20 cellular contexts compared by ENCODE assay signal in the genomic region with DNA sequence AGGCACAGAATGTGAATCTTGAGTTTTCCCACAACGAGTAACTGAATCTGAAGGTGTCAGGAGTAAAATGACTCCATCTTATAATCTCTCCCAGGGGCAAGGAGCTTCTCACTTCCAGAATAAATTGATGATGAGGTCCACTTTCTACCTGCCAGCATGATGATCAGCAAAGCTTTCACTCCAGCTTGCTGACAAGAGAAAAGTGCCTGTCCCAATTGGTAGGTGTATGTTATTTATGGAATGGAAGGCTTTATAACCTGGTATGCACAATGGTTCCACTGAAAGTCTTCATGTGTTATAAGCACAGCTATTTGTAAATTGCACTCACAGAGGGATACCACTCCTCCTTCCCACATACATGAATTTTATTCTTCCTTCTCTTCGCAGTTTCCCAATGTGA.
DNase-seq lines count a peak whose midpoint lies in the region; ATAC-seq, FAIRE-seq and TF ChIP-seq lines count a peak whose summit lies in the region.
"Had no signal": no experiment of that assay in that cellular context is flagged by ENCODE, and none has a peak within 500 bp of the region (broad histone marks: within the 10 kb centered on the region; RNA-seq: fewer than 3 reads in every experiment).

No MANE protein-coding gene starts in this region.

- H3K27me3 ChIP-seq in neural cell (ENCODE audit: insufficient read depth, low read depth, low read length), result no peaks in the 10 kb centered on the region
- H3K27me3 ChIP-seq in trophoblast cell (ENCODE audit: insufficient read depth, low read length), result no peaks in the 10 kb centered on the region
- H3K27me3 ChIP-seq: BLaER1 treated with 17β-estradiol and CSF1 and Interleukin-3, amounts not matched to agents 10 nM and 100 nM had no signal

- peaks cover 3% of the 10 kb centered on the region for H3K79me1 ChIP-seq in trophoblast cell (ENCODE audit: low read length)

- H3K27ac ChIP-seq in neural cell (ENCODE audit: low read length) (no peak overlapping the region), trophoblast cell (ENCODE audit: low read depth, low read length) (no peak overlapping the region)
- H3K27ac ChIP-seq: 22Rv1; A549; BLaER1 treated with 17β-estradiol and CSF1 and Interleukin-3, amounts not matched to agents 10 nM and 100 nM; C4-2B had no signal

- H2AK5ac ChIP-seq in trophoblast cell (ENCODE audit: low read length), result no peak overlapping the region

- H3K9me3 ChIP-seq in neural cell (ENCODE audit: low read length) (no peaks in the 10 kb centered on the region), trophoblast cell (ENCODE audit: insufficient read depth, low read depth, low read length) (no peaks in the 10 kb centered on the region)
- H3K9me3 ChIP-seq: A549; BLaER1 treated with 17β-estradiol and CSF1 and Interleukin-3, amounts not matched to agents 10 nM and 100 nM; Caco-2 had no signal

- WGBS in trophoblast cell (ENCODE audit: extremely low coverage, insufficient coverage, insufficient read length), result no CpG with 5 or more reads among the region's 2 CpGs

- H4K20me1 ChIP-seq in neural cell (ENCODE audit: insufficient read depth), result no peaks in the 10 kb centered on the region
- H4K20me1 ChIP-seq: BLaER1 treated with 17β-estradiol and CSF1 and Interleukin-3, amounts not matched to agents 10 nM and 100 nM had no signal

- DNase-seq in H54 (ENCODE audit: insufficient read length, low spot score) (no peak), trophoblast cell (no peak), NCI-H1105 treated with DMSO at 0.1 percent for 48 hours (lab: John Stamatoyannopoulos, UW) (no peak)
- DNase-seq: AML-193; Caco-2; Calu3; CD4-positive, alpha-beta T cell; CD8-positive, alpha-beta T cell; DMS79 treated with DMSO at 0.1 percent for 48 hours; GF-D8 had no signal

- no peak overlapping the region for H3K4me2 ChIP-seq in neural cell (ENCODE audit: low read length)
- H3K4me2 ChIP-seq in trophoblast cell (ENCODE audit: low read length), result no peak overlapping the region
- H3K4me2 ChIP-seq: A549; BLaER1 treated with 17β-estradiol and CSF1 and Interleukin-3, amounts not matched to agents 10 nM and 100 nM had no signal

- no peak overlapping the region for H2AFZ ChIP-seq in neural cell (ENCODE audit: low read depth, low read length)
- no peak overlapping the region for H2AFZ ChIP-seq in trophoblast cell (ENCODE audit: insufficient read depth, low read length, poor library complexity)

- H3K14ac ChIP-seq in trophoblast cell (ENCODE audit: low read length), result no peak overlapping the region

- no peak for TF ChIP-seq POLR2A in H54 (IDR thresholded peaks at IDR 0.05; ENCODE audit: low read depth, low read length)

- no peaks in the 10 kb centered on the region for H3K79me2 ChIP-seq in neural cell (replicated peaks; ENCODE audit: insufficient read depth, low read length)
- no peaks in the 10 kb centered on the region for H3K79me2 ChIP-seq in trophoblast cell (ENCODE audit: control insufficient read depth, insufficient read depth, low read length, poor library complexity)

- no peak for TF ChIP-seq CTCF in neural cell (IDR thresholded peaks at IDR 0.05; ENCODE audit: poor library complexity, severe bottlenecking)

- no peak for ATAC-seq in GM19395 (IDR thresholded peaks at IDR 0.05; ENCODE audit: unreplicated experiment)
- ATAC-seq: A549; CD8-positive, alpha-beta T cell had no signal

- no peak overlapping the region for H3K4ac ChIP-seq in trophoblast cell (ENCODE audit: low read depth, low read length)

- H3K9ac ChIP-seq in neural cell (ENCODE audit: low read length) (no peak overlapping the region), trophoblast cell (ENCODE audit: low read length) (no peak overlapping the region)
- H3K9ac ChIP-seq: BLaER1 treated with 17β-estradiol and CSF1 and Interleukin-3, amounts not matched to agents 10 nM and 100 nM had no signal

- H4K12ac ChIP-seq in trophoblast cell (ENCODE audit: low read depth, low read length), result no peak overlapping the region

- no peak for TF ChIP-seq RAD21 in neural cell (conservative IDR thresholded peaks at IDR 0.05)

- no peak overlapping the region for H3K18ac ChIP-seq in trophoblast cell (ENCODE audit: low read length)

- no peak for TF ChIP-seq EP300 in neural cell (conservative IDR thresholded peaks at IDR 0.05; ENCODE audit: poor library complexity, severe bottlenecking)

- peak; percentile 36 for FAIRE-seq in H54 (lab: Jason Lieb, UNC)
- FAIRE-seq: A549, D721Med, G401.6, GM12891, GM19239 had no signal

- peak overlapping the region; percentile 14 for H4K91ac ChIP-seq in trophoblast cell (ENCODE audit: low read depth, low read length)

- H3K4me1 ChIP-seq in trophoblast cell (ENCODE audit: control insufficient read depth in 1 of 2, insufficient read depth in 2 of 2, low read length in 2 of 2), result no peaks in the 10 kb centered on the region
- H3K4me1 ChIP-seq: A549; BLaER1 treated with 17β-estradiol and CSF1 and Interleukin-3, amounts not matched to agents 10 nM and 100 nM; Caco-2 had no signal

- H3K4me3 ChIP-seq in neural cell (ENCODE audit: low read length), result no peak overlapping the region
- no peak overlapping the region for H3K4me3 ChIP-seq in trophoblast cell (ENCODE audit: low read depth, low read length)
- H3K4me3 ChIP-seq: A549; BLaER1 treated with 17β-estradiol and CSF1 and Interleukin-3, amounts not matched to agents 10 nM and 100 nM had no signal

- H3K36me3 ChIP-seq in neural cell (ENCODE audit: insufficient read depth, low read length) (no peaks in the 10 kb centered on the region), trophoblast cell (ENCODE audit: control insufficient read depth in 1 of 2, insufficient read depth in 2 of 2, low read length in 2 of 2) (no peaks in the 10 kb centered on the region)
- H3K36me3 ChIP-seq: BLaER1 treated with 17β-estradiol and CSF1 and Interleukin-3, amounts not matched to agents 10 nM and 100 nM had no signal

- no peaks in the 10 kb centered on the region for H3F3A ChIP-seq in neural cell (ENCODE audit: insufficient read depth, low read length, poor library complexity, severe bottlenecking)

- H2BK5ac ChIP-seq in trophoblast cell (ENCODE audit: low read depth, low read length, poor library complexity), result no peak overlapping the region

- H3K9me2 ChIP-seq in neural cell (ENCODE audit: insufficient read depth, low read length), result no peaks in the 10 kb centered on the region

- no peak overlapping the region for H4K8ac ChIP-seq in trophoblast cell (ENCODE audit: low read depth, low read length)

- no peak overlapping the region for H3K23ac ChIP-seq in trophoblast cell (ENCODE audit: low read length)

- H2BK120ac ChIP-seq in trophoblast cell (ENCODE audit: insufficient read depth, low read length, poor library complexity), result peak overlapping the region; percentile 43

- H2BK12ac ChIP-seq in trophoblast cell (ENCODE audit: low read length), result peak overlapping the region; percentile 49

TF ChIP-seq in neural cell, 6 proteins besides CTCF, POLR2A, EP300 and RAD21:
- TF ChIP-seq EZH2 (IDR thresholded peaks at IDR 0.05; ENCODE audit: borderline replicate concordance, insufficient read depth, low read length, poor library complexity, severe bottlenecking) (no peak), TAF1 (IDR thresholded peaks at IDR 0.05; ENCODE audit: low read depth) (no peak), POLR2AphosphoS5 (IDR thresholded peaks at IDR 0.05) (peak; percentile 93), SMC3 (conservative IDR thresholded peaks at IDR 0.05; ENCODE audit: poor library complexity) (no peak), MXI1 (conservative IDR thresholded peaks at IDR 0.05; ENCODE audit: poor library complexity, severe bottlenecking) (no peak)
- TF ChIP-seq, protein P1, sequence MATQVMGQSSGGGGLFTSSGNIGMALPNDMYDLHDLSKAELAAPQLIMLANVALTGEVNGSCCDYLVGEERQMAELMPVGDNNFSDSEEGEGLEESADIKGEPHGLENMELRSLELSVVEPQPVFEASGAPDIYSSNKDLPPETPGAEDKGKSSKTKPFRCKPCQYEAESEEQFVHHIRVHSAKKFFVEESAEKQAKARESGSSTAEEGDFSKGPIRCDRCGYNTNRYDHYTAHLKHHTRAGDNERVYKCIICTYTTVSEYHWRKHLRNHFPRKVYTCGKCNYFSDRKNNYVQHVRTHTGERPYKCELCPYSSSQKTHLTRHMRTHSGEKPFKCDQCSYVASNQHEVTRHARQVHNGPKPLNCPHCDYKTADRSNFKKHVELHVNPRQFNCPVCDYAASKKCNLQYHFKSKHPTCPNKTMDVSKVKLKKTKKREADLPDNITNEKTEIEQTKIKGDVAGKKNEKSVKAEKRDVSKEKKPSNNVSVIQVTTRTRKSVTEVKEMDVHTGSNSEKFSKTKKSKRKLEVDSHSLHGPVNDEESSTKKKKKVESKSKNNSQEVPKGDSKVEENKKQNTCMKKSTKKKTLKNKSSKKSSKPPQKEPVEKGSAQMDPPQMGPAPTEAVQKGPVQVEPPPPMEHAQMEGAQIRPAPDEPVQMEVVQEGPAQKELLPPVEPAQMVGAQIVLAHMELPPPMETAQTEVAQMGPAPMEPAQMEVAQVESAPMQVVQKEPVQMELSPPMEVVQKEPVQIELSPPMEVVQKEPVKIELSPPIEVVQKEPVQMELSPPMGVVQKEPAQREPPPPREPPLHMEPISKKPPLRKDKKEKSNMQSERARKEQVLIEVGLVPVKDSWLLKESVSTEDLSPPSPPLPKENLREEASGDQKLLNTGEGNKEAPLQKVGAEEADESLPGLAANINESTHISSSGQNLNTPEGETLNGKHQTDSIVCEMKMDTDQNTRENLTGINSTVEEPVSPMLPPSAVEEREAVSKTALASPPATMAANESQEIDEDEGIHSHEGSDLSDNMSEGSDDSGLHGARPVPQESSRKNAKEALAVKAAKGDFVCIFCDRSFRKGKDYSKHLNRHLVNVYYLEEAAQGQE (IDR thresholded peaks at IDR 0.05; ENCODE audit: borderline replicate concordance), result no peak
